Comparison of ENCODE assay signal across 20 cellular contexts in the genomic region with DNA sequence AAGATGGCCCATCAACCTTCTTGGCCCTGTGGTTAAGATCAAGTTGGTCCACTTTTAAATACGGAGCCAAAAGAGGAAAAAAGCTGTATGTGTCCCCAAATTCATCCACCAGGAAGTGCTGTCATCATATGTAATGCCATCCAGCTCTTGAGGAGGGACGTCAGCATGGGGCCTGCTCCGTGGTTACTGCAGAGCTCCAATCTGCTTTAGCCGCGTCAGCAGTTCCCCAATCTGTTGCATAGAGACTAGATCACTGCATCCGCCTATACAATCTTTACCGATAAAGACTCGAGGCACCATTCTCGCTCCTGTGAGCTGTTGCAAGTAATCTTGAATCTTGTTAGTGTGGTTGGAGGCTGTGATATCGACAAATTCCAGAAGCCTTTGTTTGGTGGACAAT.
"Had no signal": no experiment of that assay in that cellular context is flagged by ENCODE, and none has a peak within 500 bp of the region (broad histone marks: within the 10 kb centered on the region; RNA-seq: fewer than 3 reads in every experiment).

No MANE protein-coding gene starts in this region.

- H2AFZ ChIP-seq: hepatocyte had no signal

- H3K27ac ChIP-seq: hepatocyte, neutrophil, psoas muscle, testis, tibial nerve, upper lobe of right lung, vagina had no signal

- DNase-seq: effector CD4-positive, alpha-beta T cell; foreskin melanocyte; head of caudate nucleus; kidney glomerular epithelial cell; naive thymus-derived CD4-positive, alpha-beta T cell; nephron progenitor cell; psoas muscle; retina; stimulated activated CD4-positive, alpha-beta T cell treated with anti-CD3 and anti-CD28 coated beads, Interleukin-2, amount 100 ng/mL, for 24 hours; stimulated activated CD4-positive, alpha-beta T cell treated with anti-CD3 and anti-CD28 coated beads, Interleukin-4, amount 100 ng/mL, for 4 hours; stimulated activated naive B cell treated with anti-CD40 and anti-IgM and Interleukin-4, amounts not matched to agents 10 μg/mL and 1 μg/mL and 100 μg/mL, for 72 hours; stimulated activated naive CD8-positive, alpha-beta T cell treated with anti-CD3 and anti-CD28 coated beads, Interleukin-15, amount 100 ng/mL, for 72 hours; testis; upper lobe of right lung had no signal

- H3K27ac Mint-ChIP-seq: naive thymus-derived CD4-positive, alpha-beta T cell; nephron progenitor cell; stimulated activated naive B cell treated with anti-CD40 and anti-IgM and Interleukin-4, amounts not matched to agents 10 μg/mL and 1 μg/mL and 100 μg/mL, for 72 hours; stimulated activated naive CD8-positive, alpha-beta T cell treated with anti-CD3 and anti-CD28 coated beads, Interleukin-15, amount 100 ng/mL, for 72 hours had no signal

- H3K9me3 ChIP-seq: neutrophil, psoas muscle, testis, upper lobe of right lung, vagina had no signal

- H3K36me3 Mint-ChIP-seq: naive thymus-derived CD4-positive, alpha-beta T cell; stimulated activated naive B cell treated with anti-CD40 and anti-IgM and Interleukin-4, amounts not matched to agents 10 μg/mL and 1 μg/mL and 100 μg/mL, for 72 hours had no signal

- H3K4me2 ChIP-seq: hepatocyte had no signal

- H3K4me1 ChIP-seq: psoas muscle, testis, tibial nerve, upper lobe of right lung, vagina had no signal

- H3K4me3 ChIP-seq: hepatocyte, psoas muscle, testis, tibial nerve, upper lobe of right lung, vagina had no signal

- H3K27me3 Mint-ChIP-seq: naive thymus-derived CD4-positive, alpha-beta T cell; stimulated activated naive B cell treated with anti-CD40 and anti-IgM and Interleukin-4, amounts not matched to agents 10 μg/mL and 1 μg/mL and 100 μg/mL, for 72 hours; stimulated activated naive CD8-positive, alpha-beta T cell treated with anti-CD3 and anti-CD28 coated beads, Interleukin-15, amount 100 ng/mL, for 72 hours had no signal

- H3K27me3 ChIP-seq: hepatocyte, neutrophil, testis, tibial nerve, upper lobe of right lung, vagina had no signal

- H3K36me3 ChIP-seq: neutrophil, tibial nerve, upper lobe of right lung, vagina had no signal

- H3K79me2 ChIP-seq: hepatocyte had no signal

- H3K9me3 Mint-ChIP-seq: nephron progenitor cell had no signal

- ATAC-seq: naive thymus-derived CD4-positive, alpha-beta T cell; psoas muscle; sciatic nerve; stimulated activated naive B cell treated with anti-CD40 and anti-IgM and Interleukin-4, amounts not matched to agents 10 μg/mL and 1 μg/mL and 100 μg/mL, for 72 hours; stimulated activated naive CD8-positive, alpha-beta T cell treated with anti-CD3 and anti-CD28 coated beads, Interleukin-15, amount 100 ng/mL, for 72 hours; upper lobe of right lung had no signal

- FAIRE-seq: islet of Langerhans had no signal

- H3K4me3 Mint-ChIP-seq: naive thymus-derived CD4-positive, alpha-beta T cell; nephron progenitor cell; stimulated activated naive B cell treated with anti-CD40 and anti-IgM and Interleukin-4, amounts not matched to agents 10 μg/mL and 1 μg/mL and 100 μg/mL, for 72 hours; stimulated activated naive CD8-positive, alpha-beta T cell treated with anti-CD3 and anti-CD28 coated beads, Interleukin-15, amount 100 ng/mL, for 72 hours had no signal

- H3K4me1 Mint-ChIP-seq: naive thymus-derived CD4-positive, alpha-beta T cell; nephron progenitor cell; stimulated activated naive B cell treated with anti-CD40 and anti-IgM and Interleukin-4, amounts not matched to agents 10 μg/mL and 1 μg/mL and 100 μg/mL, for 72 hours; stimulated activated naive CD8-positive, alpha-beta T cell treated with anti-CD3 and anti-CD28 coated beads, Interleukin-15, amount 100 ng/mL, for 72 hours had no signal
